In genomic region chr9:21565137-21565536, GRCh38 we compare ENCODE assay signal across 17 cellular contexts.
"Had no signal": no experiment of that assay in that cellular context is flagged by ENCODE, and none has a peak within 500 bp of the region (broad histone marks: within the 10 kb centered on the region; RNA-seq: fewer than 3 reads in every experiment).

No MANE protein-coding gene starts in this region.

- ATAC-seq: activated CD8-positive, alpha-beta memory T cell treated with anti-CD3 and anti-CD28 coated beads, Interleukin-2, amount 10 ng/mL, durations not matched to agents 7 days and 5 days; gastrocnemius medialis; heart left ventricle; stimulated activated effector memory CD8-positive, alpha-beta T cell treated with anti-CD3 and anti-CD28 coated beads, Interleukin-12 subunit alpha, Interleukin-12 subunit beta, amount 100 ng/mL, for 72 hours had no signal

- H3K9ac ChIP-seq: neural progenitor cell, parathyroid adenoma had no signal

- H3K79me2 ChIP-seq: parathyroid adenoma had no signal

- DNase-seq: activated CD4-positive, alpha-beta T cell treated with anti-CD3 and anti-CD28 coated beads, Interleukin-2, amount 50 U/mL, for 4 hours; activated CD4-positive, CD25-positive, alpha-beta regulatory T cell treated with anti-CD3 and anti-CD28 coated beads, Interleukin-2, amount 50 U/mL, for 72 hours; activated CD8-positive, alpha-beta memory T cell treated with anti-CD3 and anti-CD28 coated beads, Interleukin-2, amount 10 ng/mL, durations not matched to agents 7 days and 5 days; activated effector memory CD4-positive, alpha-beta T cell treated with Interleukin-2 at 50 U/mL for 16 hours; activated T-cell treated with anti-CD3 and anti-CD28 coated beads, Interleukin-2, amount 50 U/mL, for 24 hours; adrenal gland; cerebellar nuclear complex; effector CD8-positive, alpha-beta T cell; gastrocnemius medialis; heart left ventricle; immature natural killer cell; retina had no signal

- H3K27ac ChIP-seq: adrenal gland, gastrocnemius medialis, heart left ventricle, neural progenitor cell, parathyroid adenoma, thoracic aorta had no signal

- FAIRE-seq: endothelial cell of umbilical vein had no signal

- H3K4me2 ChIP-seq: neural progenitor cell had no signal

- H3K36me3 ChIP-seq: adrenal gland, gastrocnemius medialis, heart left ventricle, neural progenitor cell, thoracic aorta had no signal

- H3K4me1 ChIP-seq: adrenal gland, gastrocnemius medialis, parathyroid adenoma had no signal

- H2AFZ ChIP-seq: neural progenitor cell, parathyroid adenoma had no signal

- H3K9me3 ChIP-seq: adrenal gland, gastrocnemius medialis, heart left ventricle, thoracic aorta had no signal

- H3K4me3 ChIP-seq: adrenal gland, gastrocnemius medialis, heart left ventricle, neural progenitor cell, thoracic aorta had no signal
